Comparison of ENCODE assay signal across 1 cellular context in genomic region chr3:35908366-35909232, GRCh38.
A peak's percentile ranks its signal among the peaks of the same experiment; 100 is the strongest.
TF ChIP-seq lines count a peak whose summit lies in the region.

No MANE protein-coding gene starts in this region.

TF ChIP-seq in GM23338, 12 proteins besides CTCF, POLR2A, EP300 and RAD21 (continued from another document):
- TF ChIP-seq ZNF462 (CRISPR knock-in tag; IDR thresholded peaks at IDR 0.05) = peak; percentile 90
- no peak for TF ChIP-seq NANOG (IDR thresholded peaks at IDR 0.05; ENCODE audit: borderline replicate concordance)
